Comparison of ENCODE assay signal across 11 cellular contexts in the genomic region with DNA sequence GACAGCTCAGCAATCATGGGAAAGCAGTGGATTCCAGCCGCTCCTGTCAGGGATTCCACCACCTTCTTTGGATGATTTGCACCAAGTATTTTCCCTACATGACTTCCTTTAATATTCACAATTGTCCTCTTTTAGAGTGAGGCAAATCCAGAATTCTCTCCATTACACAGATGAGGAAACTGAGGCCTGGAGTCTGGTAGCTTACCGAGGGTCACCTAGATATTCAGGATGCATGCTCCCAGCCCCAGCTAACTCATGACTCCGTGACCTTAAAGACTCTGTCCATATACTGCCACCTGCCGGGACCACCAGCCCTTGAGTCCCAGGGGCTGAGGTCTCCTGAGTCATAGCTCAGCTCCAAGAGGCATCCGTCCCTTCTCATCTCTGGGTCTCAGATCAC.
DNase-seq lines count a peak whose midpoint lies in the region; ATAC-seq, FAIRE-seq and TF ChIP-seq lines count a peak whose summit lies in the region.
"Had no signal": no experiment of that assay in that cellular context is flagged by ENCODE, and none has a peak within 500 bp of the region (broad histone marks: within the 10 kb centered on the region; RNA-seq: fewer than 3 reads in every experiment).

No MANE protein-coding gene starts in this region.

- peaks cover 76% of the 10 kb centered on the region for H3K4me1 Mint-ChIP-seq in activated T-cell treated with anti-CD3 and anti-CD28 coated beads, Interleukin-2, amount 50 U/mL, for 72 hours (ENCODE audit: low read depth)
- H3K4me1 Mint-ChIP-seq in stimulated activated naive CD8-positive, alpha-beta T cell treated with anti-CD3 and anti-CD28 coated beads, Interleukin-15, amount 100 ng/mL, for 72 hours, result peaks cover 91% of the 10 kb centered on the region

- H3K9me1 ChIP-seq in K562 (ENCODE audit: control insufficient read depth, insufficient read depth, low read length), result peaks cover 10% of the 10 kb centered on the region

- peaks cover 51% of the 10 kb centered on the region for H4K20me1 ChIP-seq in K562 (replicated peaks; ENCODE audit: control insufficient read depth, insufficient read depth, low read length)

- H3K36me3 ChIP-seq in K562 (ENCODE audit: control insufficient read depth, insufficient read depth, low read length) (no peaks in the 10 kb centered on the region), muscle layer of colon (ENCODE audit: insufficient read depth, low read length) (peaks cover 21% of the 10 kb centered on the region)
- H3K36me3 ChIP-seq: ovary had no signal

- H3K9me3 ChIP-seq in K562 (replicated peaks; ENCODE audit: control insufficient read depth, insufficient read depth, low read depth, low read length) (no peaks in the 10 kb centered on the region), muscle layer of colon (ENCODE audit: low read length) (no peaks in the 10 kb centered on the region)
- H3K9me3 ChIP-seq: ovary had no signal

- H3K27me3 ChIP-seq in K562 (ENCODE audit: control insufficient read depth in 2 of 2, insufficient read depth in 2 of 2, low read length in 2 of 2) (no peaks in the 10 kb centered on the region), muscle layer of colon (ENCODE audit: control insufficient read depth in 1 of 2, insufficient read depth in 2 of 2, low read length in 2 of 2) (no peaks in the 10 kb centered on the region)
- H3K27me3 ChIP-seq: ovary had no signal

- H3K9ac ChIP-seq in K562 (ENCODE audit: insufficient read depth in 1 of 2, low read depth in 2 of 2, low read length in 2 of 2) (no peak overlapping the region), muscle layer of colon (ENCODE audit: low read length) (no peak overlapping the region)

- H3K79me2 ChIP-seq in K562 (ENCODE audit: control insufficient read depth, insufficient read depth, low read length), result peaks cover 44% of the 10 kb centered on the region

- TF ChIP-seq CTCF in K562 (IDR thresholded peaks at IDR 0.05 in 2 of 3, conservative IDR thresholded peaks at IDR 0.05 in 1 of 3; ENCODE audit: insufficient read depth in 2 of 3, low read depth in 1 of 3, low read length in 3 of 3), result no peak

- in situ Hi-C loops in K562 (cut with MboI), result no loop called here

- TF ChIP-seq POLR2A in K562 (conservative IDR thresholded peaks at IDR 0.05), result no peak

- H3K27ac Mint-ChIP-seq in activated T-cell treated with anti-CD3 and anti-CD28 coated beads, Interleukin-2, amount 50 U/mL, for 72 hours, result peak overlapping the region; percentile 60
- H3K27ac Mint-ChIP-seq in stimulated activated naive CD8-positive, alpha-beta T cell treated with anti-CD3 and anti-CD28 coated beads, Interleukin-15, amount 100 ng/mL, for 72 hours, result peak overlapping the region; percentile 36 to 65
- H3K27ac Mint-ChIP-seq: dendritic cell treated with granulocyte-macrophage colony-stimulating factor and Interleukin-4, amounts not matched to agents 40 ng/mL and 50 ng/mL, for 4 days had no signal

- POLR2A ChIA-PET in K562 (lab: Yijun Ruan, JAX), result interaction anchor here (0.7 to 1.1 kb wide), 2 partner anchors 13 to 29 kb away, joined by 3 read pairs; no protein-coding TSS in a partner anchor

- no peaks in the 10 kb centered on the region for H3K9me3 Mint-ChIP-seq in activated T-cell treated with anti-CD3 and anti-CD28 coated beads, Interleukin-2, amount 50 U/mL, for 72 hours
- no peaks in the 10 kb centered on the region for H3K9me3 Mint-ChIP-seq in stimulated activated naive CD8-positive, alpha-beta T cell treated with anti-CD3 and anti-CD28 coated beads, Interleukin-15, amount 100 ng/mL, for 72 hours
- H3K9me3 Mint-ChIP-seq: dendritic cell treated with granulocyte-macrophage colony-stimulating factor and Interleukin-4, amounts not matched to agents 40 ng/mL and 50 ng/mL, for 4 days had no signal

- H3K4me2 ChIP-seq in K562 (ENCODE audit: insufficient read depth, low read length), result no peak overlapping the region

- H3K27ac ChIP-seq in K562 (ENCODE audit: extremely low read depth, low read depth, low read length) (no peak overlapping the region), muscle layer of colon (ENCODE audit: low read depth, low read length) (peak overlapping the region; percentile 78)
- H3K27ac ChIP-seq: ovary, VCaP had no signal

- no TSS peak for BruUV-seq in K562 (replicated peaks; lab: Mats Ljungman, UMichigan)

- ATAC-seq in activated T-cell treated with anti-CD3 and anti-CD28 coated beads, Interleukin-2, amount 50 U/mL, for 72 hours (replicated peaks in 1 of 2), result no peak
- ATAC-seq in K562, result no peak
- ATAC-seq in stimulated activated naive CD8-positive, alpha-beta T cell treated with anti-CD3 and anti-CD28 coated beads, Interleukin-15, amount 100 ng/mL, for 72 hours, result no peak
- ATAC-seq in GM18511 (IDR thresholded peaks at IDR 0.05; ENCODE audit: unreplicated experiment), result no peak

- peaks cover 0 to 4% of the 10 kb centered on the region in 2 donors for H3K36me3 Mint-ChIP-seq in activated T-cell treated with anti-CD3 and anti-CD28 coated beads, Interleukin-2, amount 50 U/mL, for 72 hours (ENCODE audit: insufficient read depth in 2 of 2)

- H3K4me3 Mint-ChIP-seq in activated T-cell treated with anti-CD3 and anti-CD28 coated beads, Interleukin-2, amount 50 U/mL, for 72 hours, result no peak overlapping the region
- H3K4me3 Mint-ChIP-seq in stimulated activated naive CD8-positive, alpha-beta T cell treated with anti-CD3 and anti-CD28 coated beads, Interleukin-15, amount 100 ng/mL, for 72 hours, result no peak overlapping the region
- H3K4me3 Mint-ChIP-seq: dendritic cell treated with granulocyte-macrophage colony-stimulating factor and Interleukin-4, amounts not matched to agents 40 ng/mL and 50 ng/mL, for 4 days had no signal

- no peak for TF ChIP-seq RAD21 in K562 (CRISPR knock-in tag; conservative IDR thresholded peaks at IDR 0.05 in 1 of 2, IDR thresholded peaks at IDR 0.05 in 1 of 2)

- no peak for FAIRE-seq in K562 (lab: Jason Lieb, UNC)

- no peak overlapping the region for H2AFZ ChIP-seq in K562 (ENCODE audit: low read depth, low read length)

- H3K4me3 ChIP-seq in K562 (no peak overlapping the region), muscle layer of colon (ENCODE audit: low read depth in 1 of 2, low read length in 2 of 2) (no peak overlapping the region)
- H3K4me3 ChIP-seq: ovary had no signal

- TF ChIP-seq EP300 in K562 (IDR thresholded peaks at IDR 0.05; ENCODE audit: low read length), result no peak

- no peak for DNase-seq in activated T-cell treated with anti-CD3 and anti-CD28 coated beads, Interleukin-2, amount 50 U/mL, for 72 hours
- no peak for DNase-seq in activated T-cell treated with anti-CD3 and anti-CD28 coated beads, Interleukin-2, amount 50 U/mL, for 48 hours
- DNase-seq in K562 (ENCODE audit: extremely low read depth in 1 of 4, low spot score in 3 of 4) (no peak), NCI-H2107 (lab: John Stamatoyannopoulos, UW) (no peak)
- no peak for DNase-seq in stimulated activated naive CD8-positive, alpha-beta T cell treated with anti-CD3 and anti-CD28 coated beads, Interleukin-15, amount 100 ng/mL, for 72 hours
- no peak for DNase-seq in activated CD4-positive, alpha-beta T cell treated with anti-CD3 and anti-CD28 coated beads, Interleukin-2, amount 50 U/mL, for 4 hours
- DNase-seq: ovary had no signal

- H3K27me3 Mint-ChIP-seq in activated T-cell treated with anti-CD3 and anti-CD28 coated beads, Interleukin-2, amount 50 U/mL, for 72 hours (ENCODE audit: low read depth), result no peaks in the 10 kb centered on the region
- H3K27me3 Mint-ChIP-seq in stimulated activated naive CD8-positive, alpha-beta T cell treated with anti-CD3 and anti-CD28 coated beads, Interleukin-15, amount 100 ng/mL, for 72 hours, result no peaks in the 10 kb centered on the region
- H3K27me3 Mint-ChIP-seq: dendritic cell treated with granulocyte-macrophage colony-stimulating factor and Interleukin-4, amounts not matched to agents 40 ng/mL and 50 ng/mL, for 4 days had no signal

- intact Hi-C loops in K562 (cut with micrococcal nuclease), result no loop called here

- CTCF ChIA-PET in K562 (lab: Yijun Ruan, JAX; ENCODE audit: low intra/inter-chr PET ratio), result no interaction called here

- H3K4me1 ChIP-seq in K562 (replicated peaks in 1 of 2; ENCODE audit: control insufficient read depth in 2 of 2, insufficient read depth in 2 of 2, low read length in 2 of 2), result peaks cover 32 to 34% of the 10 kb centered on the region in 2 experiments
- H3K4me1 ChIP-seq in muscle layer of colon (ENCODE audit: insufficient read depth, low read length), result peaks cover 90% of the 10 kb centered on the region

- WGBS in K562 (ENCODE audit: insufficient coverage, low coverage, missing lambda C conversion rate), result 85% methylated on average over 5 of the region's 5 CpGs

TF ChIP-seq in K562, 482 proteins besides CTCF, POLR2A, EP300 and RAD21:
- peak; percentile 53; the same call in 1 of the 2 replicates for TF ChIP-seq BCOR (IDR thresholded peaks at IDR 0.05)
- peak; percentile 82 for TF ChIP-seq RBM25 (IDR thresholded peaks at IDR 0.05; ENCODE audit: low read depth, low read length, severe bottlenecking)
- no peak for TF ChIP-seq JUNB (CRISPR knock-in tag; conservative IDR thresholded peaks at IDR 0.05)
